Comparison of ENCODE assay signal across 8 cellular contexts in genomic region chr16:67246081-67246944, GRCh38. TPM values are rescaled to one million over a fixed set of nuclear protein-coding genes. Genes with fewer than 3 reads are reported as not detected.
A peak's percentile ranks its signal among the peaks of the same experiment; 100 is the strongest.
DNase-seq lines count a peak whose midpoint lies in the region; ATAC-seq lines count a peak whose summit lies in the region.

No MANE protein-coding gene starts in this region.

- H3K27ac ChIP-seq in muscle layer of duodenum (ENCODE audit: low read length), result peak overlapping the region; percentile 60
- peak overlapping the region; percentile 2 for H3K27ac ChIP-seq in temporal lobe (ENCODE audit: low read depth, low read length)

- H3K9me3 Mint-ChIP-seq in activated T-cell treated with anti-CD3 and anti-CD28 coated beads, Interleukin-2, amount 50 U/mL, for 24 hours, result no peaks in the 10 kb centered on the region

- DNase-seq in activated CD4-positive, CD25-positive, alpha-beta regulatory T cell (lab: John Stamatoyannopoulos, UW), result peak in 3 of 4 experiments; percentile 27 to 38 (median 33)
- DNase-seq in NCI-H82 treated with DMSO at 0.1 percent for 48 hours (lab: John Stamatoyannopoulos, UW; ENCODE audit: unreplicated experiment), result peak; percentile 65
- DNase-seq in activated T-cell treated with anti-CD3 and anti-CD28 coated beads, Interleukin-2, amount 50 U/mL, for 24 hours, result peak; percentile 69

- peaks cover 9% of the 10 kb centered on the region for H3K27me3 ChIP-seq in muscle layer of duodenum (ENCODE audit: low read depth, low read length)

- H3K4me1 ChIP-seq in muscle layer of duodenum (ENCODE audit: control insufficient read depth in 1 of 2, insufficient read depth in 2 of 2, low read length in 2 of 2), result peaks cover 15 to 42% of the 10 kb centered on the region in 2 donors

- H3K4me3 Mint-ChIP-seq in activated T-cell treated with anti-CD3 and anti-CD28 coated beads, Interleukin-2, amount 50 U/mL, for 24 hours, result peak overlapping the region; percentile 93

- H3K27me3 Mint-ChIP-seq in activated T-cell treated with anti-CD3 and anti-CD28 coated beads, Interleukin-2, amount 50 U/mL, for 24 hours, result peaks cover 12% of the 10 kb centered on the region

- H3K36me3 Mint-ChIP-seq in activated T-cell treated with anti-CD3 and anti-CD28 coated beads, Interleukin-2, amount 50 U/mL, for 24 hours (ENCODE audit: low read depth), result peaks cover 17% of the 10 kb centered on the region

- ATAC-seq in activated CD4-positive, CD25-positive, alpha-beta regulatory T cell treated with anti-CD3 and anti-CD28 coated beads, Interleukin-2, amount 50 U/mL, for 24 hours, result no peak
- ATAC-seq in HG03066 (IDR thresholded peaks at IDR 0.05; ENCODE audit: low read depth, unreplicated experiment) (peak; percentile 22), esophagus mucosa (peak; percentile 37)

- peaks cover 64% of the 10 kb centered on the region for H3K4me1 Mint-ChIP-seq in activated T-cell treated with anti-CD3 and anti-CD28 coated beads, Interleukin-2, amount 50 U/mL, for 24 hours (ENCODE audit: low read depth)

- peaks cover 0 to 8% of the 10 kb centered on the region in 2 donors for H3K36me3 ChIP-seq in muscle layer of duodenum (ENCODE audit: control insufficient read depth in 1 of 2, insufficient read depth in 2 of 2, low read length in 2 of 2)

- H3K4me3 ChIP-seq in muscle layer of duodenum (ENCODE audit: low read depth in 1 of 2, low read length in 2 of 2), result peak overlapping the region; percentile 77 to 91

- H3K27ac Mint-ChIP-seq in activated T-cell treated with anti-CD3 and anti-CD28 coated beads, Interleukin-2, amount 50 U/mL, for 24 hours, result peak overlapping the region; percentile 85

- no peaks in the 10 kb centered on the region for H3K9me3 ChIP-seq in muscle layer of duodenum (ENCODE audit: control insufficient read depth in 1 of 2, low read length in 2 of 2)

RNA-seq across cellular contexts. Expression of gene FHOD1, which starts 1.0 kb away (rescaled TPM):
- total RNA-seq in esophagus mucosa (7.4 TPM), temporal lobe (1.2 TPM)

RNA-seq across cellular contexts. Expression of gene SLC9A5, which starts 2.5 kb away (rescaled TPM):
- 0.08 TPM for total RNA-seq in esophagus mucosa
- total RNA-seq in temporal lobe, result 1.2 TPM

RNA-seq across cellular contexts. Expression of gene TMEM208, which starts 19.4 kb away (rescaled TPM):
- total RNA-seq in esophagus mucosa (25.3 TPM), temporal lobe (17.0 TPM)

RNA-seq across cellular contexts. Expression of gene PLEKHG4, which starts 33.0 kb away (rescaled TPM):
- total RNA-seq in esophagus mucosa (4.9 TPM), temporal lobe (0.98 TPM)

RNA-seq across cellular contexts. Expression of gene ELMO3, which starts 47.4 kb away (rescaled TPM):
- total RNA-seq in esophagus mucosa (26.3 TPM), temporal lobe (0.25 TPM)

Comparison
In these comparisons a context has a peak if more than half of its experiments do, and no peak if none do; other contexts are left out.
1. ATAC-seq: peak in HG03066 (single experiment) and esophagus mucosa (single experiment); none in activated CD4-positive, CD25-positive, alpha-beta regulatory T cell treated with anti-CD3 and anti-CD28 coated beads, Interleukin-2, amount 50 U/mL, for 24 hours (0 of 2).
2. Peak in every context shown above with its lines, with median percentiles within 50 percentile points of each other: DNase-seq.